ENCODE assay signal across 6 cellular contexts in genomic region chr7:63790177-63790763, GRCh38.
A peak's percentile ranks its signal among the peaks of the same experiment; 100 is the strongest.
DNase-seq lines count a peak whose midpoint lies in the region; ATAC-seq and TF ChIP-seq lines count a peak whose summit lies in the region.
"Not testable (repeated sequence)": the region's sequence is repeated elsewhere in the genome, so short reads cannot be mapped to it uniquely, and the experiment has no call there.

No MANE protein-coding gene starts in this region.

- TF ChIP-seq CTCF in esophagus muscularis mucosa (IDR thresholded peaks at IDR 0.05) = not testable (repeated sequence)

- H3K4me1 Mint-ChIP-seq in activated T-cell treated with anti-CD3 and anti-CD28 coated beads, Interleukin-2, amount 50 U/mL, for 4 hours (ENCODE audit: low read depth); stimulated activated naive CD8-positive, alpha-beta T cell treated with anti-CD3 and anti-CD28 coated beads, Interleukin-15, amount 100 ng/mL, for 72 hours: not testable (repeated sequence)

- not testable (repeated sequence) for H3K4me1 ChIP-seq in esophagus muscularis mucosa

- ATAC-seq in HG03139 (IDR thresholded peaks at IDR 0.05; ENCODE audit: unreplicated experiment) = peak; percentile 13
- ATAC-seq in activated T-cell treated with anti-CD3 and anti-CD28 coated beads, Interleukin-2, amount 50 U/mL, for 4 hours = peak; percentile 25 to 41
- ATAC-seq in left colon = peak; percentile 64
- ATAC-seq in stimulated activated naive CD8-positive, alpha-beta T cell treated with anti-CD3 and anti-CD28 coated beads, Interleukin-15, amount 100 ng/mL, for 72 hours = peak; percentile 37

- H3K36me3 ChIP-seq in esophagus muscularis mucosa = not testable (repeated sequence)

- H3K9me3 Mint-ChIP-seq in activated T-cell treated with anti-CD3 and anti-CD28 coated beads, Interleukin-2, amount 50 U/mL, for 4 hours; stimulated activated naive CD8-positive, alpha-beta T cell treated with anti-CD3 and anti-CD28 coated beads, Interleukin-15, amount 100 ng/mL, for 72 hours: not testable (repeated sequence)

- H3K4me3 Mint-ChIP-seq in activated T-cell treated with anti-CD3 and anti-CD28 coated beads, Interleukin-2, amount 50 U/mL, for 4 hours = not testable (repeated sequence)
- peak overlapping the region in 1 of 2 donors; percentile 85 for H3K4me3 Mint-ChIP-seq in stimulated activated naive CD8-positive, alpha-beta T cell treated with anti-CD3 and anti-CD28 coated beads, Interleukin-15, amount 100 ng/mL, for 72 hours

- not testable (repeated sequence) for H3K27ac Mint-ChIP-seq in stimulated activated naive CD8-positive, alpha-beta T cell treated with anti-CD3 and anti-CD28 coated beads, Interleukin-15, amount 100 ng/mL, for 72 hours

- H3K4me3 ChIP-seq in esophagus muscularis mucosa = peak overlapping the region in 3 of 4 donors; percentile 12 to 54 (median 45)

- WGBS in esophagus muscularis mucosa = 8% methylated on average over 4 of the region's 49 CpGs

- H3K9me3 ChIP-seq in esophagus muscularis mucosa = not testable (repeated sequence)

- peak; percentile 4 for DNase-seq in RKO (ENCODE audit: low spot score)
- not testable (repeated sequence) for DNase-seq in activated T-cell treated with anti-CD3 and anti-CD28 coated beads, Interleukin-2, amount 50 U/mL, for 4 hours; esophagus muscularis mucosa (ENCODE audit: extremely low spot score); left colon; stimulated activated naive CD8-positive, alpha-beta T cell treated with anti-CD3 and anti-CD28 coated beads, Interleukin-15, amount 100 ng/mL, for 72 hours

- H3K27me3 ChIP-seq in esophagus muscularis mucosa = peaks cover 0 to 15% (median 0%) of the 10 kb centered on the region in 4 donors

- TF ChIP-seq POLR2A in esophagus muscularis mucosa (IDR thresholded peaks at IDR 0.05; ENCODE audit: low read depth) = not testable (repeated sequence)

- peak overlapping the region in 2 of 4 donors; percentile 76 to 79 for H3K27ac ChIP-seq in esophagus muscularis mucosa (replicated peaks in 1 of 4)

- H3K27me3 Mint-ChIP-seq in activated T-cell treated with anti-CD3 and anti-CD28 coated beads, Interleukin-2, amount 50 U/mL, for 4 hours (ENCODE audit: low read depth); stimulated activated naive CD8-positive, alpha-beta T cell treated with anti-CD3 and anti-CD28 coated beads, Interleukin-15, amount 100 ng/mL, for 72 hours: not testable (repeated sequence)

- H3K36me3 Mint-ChIP-seq in activated T-cell treated with anti-CD3 and anti-CD28 coated beads, Interleukin-2, amount 50 U/mL, for 4 hours (ENCODE audit: insufficient read depth) = not testable (repeated sequence)

- intact Hi-C loops in esophagus muscularis mucosa (cut with DNase I); left colon (cut with DNase I, micrococcal nuclease): not testable (repeated sequence)

- not testable (repeated sequence) for TF ChIP-seq EP300 in esophagus muscularis mucosa (IDR thresholded peaks at IDR 0.05)

Comparison
In these comparisons a context has a peak if more than half of its experiments do, and no peak if none do; other contexts are left out.
1. ATAC-seq: peak in every context shown above with its lines; median percentile 64 in left colon; 37 in stimulated activated naive CD8-positive, alpha-beta T cell treated with anti-CD3 and anti-CD28 coated beads, Interleukin-15, amount 100 ng/mL, for 72 hours; 33 in activated T-cell treated with anti-CD3 and anti-CD28 coated beads, Interleukin-2, amount 50 U/mL, for 4 hours; 13 in HG03139.